In genomic region chr5:547086-547924, GRCh38 we compare ENCODE assay signal across 16 cellular contexts. TPM values are rescaled to one million over a fixed set of nuclear protein-coding genes. Genes with fewer than 3 reads are reported as not detected.
DNase-seq lines count a peak whose midpoint lies in the region; ATAC-seq, FAIRE-seq and TF ChIP-seq lines count a peak whose summit lies in the region.
"Had no signal": no experiment of that assay in that cellular context is flagged by ENCODE, and none has a peak within 500 bp of the region (broad histone marks: within the 10 kb centered on the region; RNA-seq: fewer than 3 reads in every experiment).

No MANE protein-coding gene starts in this region.

- CTCF ChIA-PET in HepG2 (lab: Yijun Ruan, JAX; ENCODE audit: low intra/inter-chr PET ratio, low total read pairs) = no interaction called here

- POLR2A ChIA-PET in HepG2 (lab: Yijun Ruan, JAX) = no interaction called here

- no peak for TF ChIP-seq RAD21 in HepG2 (CRISPR knock-in tag; IDR thresholded peaks at IDR 0.05)

- intact Hi-C loops in Right ventricle myocardium inferior (cut with DNase I) = no loop called here
- intact Hi-C loops in HepG2 (cut with micrococcal nuclease; ENCODE audit: unreplicated experiment) = no loop called here
- intact Hi-C loops in upper lobe of right lung (cut with DNase I) = no loop called here

- no peak overlapping the region for H2AFZ ChIP-seq in HepG2 (ENCODE audit: low read length)

- H3K9me3 ChIP-seq in right atrium auricular region (peaks cover 0 to 8% of the 10 kb centered on the region in 2 donors), HepG2 (ENCODE audit: low read length) (no peaks in the 10 kb centered on the region), upper lobe of right lung (no peaks in the 10 kb centered on the region)

- BruUV-seq in HepG2 (replicated peaks; lab: Mats Ljungman, UMichigan) = no TSS peak

- no peaks in the 10 kb centered on the region for H3K79me2 ChIP-seq in HepG2 (ENCODE audit: insufficient read depth, low read length)

- TF ChIP-seq CTCF in right atrium auricular region (IDR thresholded peaks at IDR 0.05) = no peak
- TF ChIP-seq CTCF in epithelial cell of esophagus (IDR thresholded peaks at IDR 0.05; ENCODE audit: insufficient read depth, low read depth, low read length, missing control alignments) = no peak
- TF ChIP-seq CTCF in HepG2 (CRISPR knock-in tag; IDR thresholded peaks at IDR 0.05) = no peak
- TF ChIP-seq CTCF in upper lobe of right lung (IDR thresholded peaks at IDR 0.05) = no peak

- TF ChIP-seq POLR2A in HepG2 (IDR thresholded peaks at IDR 0.05; ENCODE audit: insufficient read depth in 1 of 2, low read depth in 2 of 2, low read length in 2 of 2) = no peak

- H3K36me3 ChIP-seq in right atrium auricular region = no peaks in the 10 kb centered on the region
- H3K36me3 ChIP-seq in HepG2 (replicated peaks in 1 of 2; ENCODE audit: control insufficient read depth in 1 of 2, insufficient read depth in 2 of 2, low read length in 2 of 2) = no peaks in the 10 kb centered on the region
- H3K36me3 ChIP-seq in upper lobe of right lung = no peaks in the 10 kb centered on the region

- no peak overlapping the region for H3K4me2 ChIP-seq in HepG2 (ENCODE audit: low read depth, low read length)

- H3K27me3 ChIP-seq in right atrium auricular region = no peaks in the 10 kb centered on the region
- peaks cover 17 to 49% of the 10 kb centered on the region in 2 experiments; a peak in 4 of 5 replicates for H3K27me3 ChIP-seq in HepG2 (ENCODE audit: control insufficient read depth in 1 of 2, insufficient read depth in 2 of 2, low read length in 2 of 2)
- H3K27me3 ChIP-seq in upper lobe of right lung = peaks cover 47% of the 10 kb centered on the region

- H3K9ac ChIP-seq in HepG2 (ENCODE audit: insufficient read depth, low read depth, low read length) = no peak overlapping the region

- H3K4me1 ChIP-seq in right atrium auricular region = no peaks in the 10 kb centered on the region
- peaks cover 11% of the 10 kb centered on the region for H3K4me1 ChIP-seq in HepG2 (ENCODE audit: insufficient read depth, low read length)
- H3K4me1 ChIP-seq in upper lobe of right lung = no peaks in the 10 kb centered on the region

- peak; percentile 49 for DNase-seq in Right ventricle myocardium inferior (ENCODE audit: missing footprints)
- DNase-seq in right atrium auricular region (ENCODE audit: low spot score) = no peak
- DNase-seq in epithelial cell of esophagus (ENCODE audit: low read depth) = peak; percentile 25
- DNase-seq in HepG2 (ENCODE audit: low spot score) = no peak
- peak; percentile 54 for DNase-seq in upper lobe of right lung
- no peak for DNase-seq in NCI-H446 treated with DMSO at 0.1 percent for 48 hours (lab: John Stamatoyannopoulos, UW)
- no peak for DNase-seq in activated CD4-positive, alpha-beta T cell treated with anti-CD3 and anti-CD28 coated beads for 1 hour
- DNase-seq: activated B cell treated with CpG ODN at 0.5 μM for 24 hours, foreskin melanocyte, GOT3, MM.1S, NCI-H187 treated with DMSO at 0.1 percent for 48 hours, NCI-H345 had no signal

- H3K4me3 ChIP-seq in right atrium auricular region = no peak overlapping the region
- H3K4me3 ChIP-seq in epithelial cell of esophagus (ENCODE audit: low read length) = no peak overlapping the region
- H3K4me3 ChIP-seq in HepG2 (replicated peaks in 1 of 3; ENCODE audit: insufficient read depth in 1 of 3, low read depth in 2 of 3, low read length in 3 of 3) = no peak overlapping the region
- H3K4me3 ChIP-seq in upper lobe of right lung = no peak overlapping the region

- H3K27ac ChIP-seq in right atrium auricular region (no peak overlapping the region), HepG2 (ENCODE audit: extremely low read length, insufficient read depth, low read length) (no peak overlapping the region), upper lobe of right lung (no peak overlapping the region)

- H4K20me1 ChIP-seq in HepG2 (ENCODE audit: insufficient read depth, low read length) = no peaks in the 10 kb centered on the region

- ATAC-seq in Right ventricle myocardium inferior (no peak), HepG2 (peak; percentile 30; the same call in 2 of the 3 replicates), upper lobe of right lung (no peak), GM19324 (IDR thresholded peaks at IDR 0.05; ENCODE audit: low FRiP score, unreplicated experiment) (no peak)

- TF ChIP-seq EP300 in HepG2 (IDR thresholded peaks at IDR 0.05; ENCODE audit: low read depth in 2 of 2, low read length in 2 of 2) (no peak), HepG2 (CRISPR knock-in tag; IDR thresholded peaks at IDR 0.05; ENCODE audit: borderline replicate concordance) (no peak)

- in situ Hi-C loops in HepG2 (cut with HindIII; ENCODE audit: extremely low pct_ligation_motif_present, low pct_unique_long_range_greater_than_20kb) = no loop called here

- FAIRE-seq in HepG2 (lab: Jason Lieb, UNC) = no peak
- FAIRE-seq: colon, small intestine had no signal

- 20% methylated on average over 2 of the region's 22 CpGs for WGBS in HepG2 (ENCODE audit: low lambda C conversion rate)

TF ChIP-seq in HepG2, 621 proteins besides CTCF, POLR2A, EP300 and RAD21 (continues in another document):
- TF ChIP-seq ZXDC (CRISPR knock-in tag; IDR thresholded peaks at IDR 0.05) = no peak
- TF ChIP-seq HNRNPL (IDR thresholded peaks at IDR 0.05; ENCODE audit: low read depth, low read length) = no peak
- TF ChIP-seq RBM22 (optimal IDR thresholded peaks at IDR 0.05; ENCODE audit: low read length) = no peak
- no peak for TF ChIP-seq MED1 (CRISPR knock-in tag; IDR thresholded peaks at IDR 0.05)
- no peak for TF ChIP-seq ZNF639 (CRISPR knock-in tag; conservative IDR thresholded peaks at IDR 0.05)
- no peak for TF ChIP-seq ZNF589 (CRISPR knock-in tag; conservative IDR thresholded peaks at IDR 0.05)
- TF ChIP-seq SNAPC2 (CRISPR knock-in tag; IDR thresholded peaks at IDR 0.05) = no peak
- TF ChIP-seq HDAC6 (IDR thresholded peaks at IDR 0.05; ENCODE audit: low read depth, low read length) = no peak
- no peak for TF ChIP-seq ZNF670 (CRISPR knock-in tag; IDR thresholded peaks at IDR 0.05; ENCODE audit: borderline replicate concordance)

RNA-seq across cellular contexts. Expression of gene SLC9A3, which starts 23.1 kb away (rescaled TPM):
- 1.1 TPM for total RNA-seq in Right ventricle myocardium inferior
- 1 to 10 TPM; 1.8 to 2.3 TPM for total RNA-seq in right atrium auricular region
- total RNA-seq in HepG2 (2016; rRNA removed; fragmentation: Illumina TruSeq; extraction: Trizol) = 1.2 and 1.8 TPM in 2 replicates
- 0.30 and 0.35 TPM in 2 replicates for total RNA-seq in HepG2 (2016; cell fraction: cytosol; rRNA removed; fragmentation: Illumina TruSeq; extraction: Trizol; ENCODE audit: low read depth)
- total RNA-seq in HepG2 (2016; cell fraction: insoluble cytoplasmic fraction; rRNA removed; fragmentation: Illumina TruSeq; extraction: Trizol) = 1.3 and 1.6 TPM in 2 replicates
- 1.5 and 1.9 TPM in 2 replicates for total RNA-seq in HepG2 (2016; cell fraction: membrane; rRNA removed; fragmentation: Illumina TruSeq; extraction: Trizol)
- total RNA-seq in HepG2 (2016; cell fraction: nucleus; rRNA removed; fragmentation: Illumina TruSeq; extraction: Trizol) = 1.1 and 1.2 TPM in 2 replicates
- polyA plus RNA-seq in HepG2 (2011; rRNA removed) = 1.5 and 1.9 TPM in 2 replicates
- 1.4 TPM in 2 replicates for polyA plus RNA-seq in HepG2 (2011; cell fraction: cytosol; rRNA removed)
- polyA plus RNA-seq in HepG2 (2011; cell fraction: nucleus; rRNA removed) = 2.2 and 2.4 TPM in 2 replicates
- polyA plus RNA-seq in HepG2 (2012) = 1.1 and 1.4 TPM in 2 replicates
- 0.37 and 0.43 TPM in 2 replicates for polyA plus RNA-seq in HepG2 (2016; cell fraction: cytosol; fragmentation: Illumina TruSeq; extraction: Trizol; ENCODE audit: low read depth)
- polyA plus RNA-seq in HepG2 (2016; cell fraction: insoluble cytoplasmic fraction; fragmentation: Illumina TruSeq; extraction: Trizol; ENCODE audit: low read depth) = 1.7 and 1.8 TPM in 2 replicates
- polyA plus RNA-seq in HepG2 (2016; cell fraction: membrane; fragmentation: Illumina TruSeq; extraction: Trizol; ENCODE audit: low read depth) = 1.4 and 1.6 TPM in 2 replicates
- polyA plus RNA-seq in HepG2 (2016; cell fraction: nucleus; fragmentation: Illumina TruSeq; extraction: Trizol; ENCODE audit: insufficient read depth, low read depth) = 1.9 and 2.4 TPM in 2 replicates
- 0.76 and 1.0 TPM in 2 replicates for polyA minus RNA-seq in HepG2 (2011; rRNA and poly(A)+ RNA removed; ENCODE audit: low replicate concordance)
- 0.35 and 0.49 TPM in 2 replicates for polyA minus RNA-seq in HepG2 (2011; cell fraction: cytosol; rRNA and poly(A)+ RNA removed)
- polyA minus RNA-seq in HepG2 (2011; cell fraction: nucleus; rRNA and poly(A)+ RNA removed) = 0.99 and 1.0 TPM in 2 replicates
- total RNA-seq in upper lobe of right lung = 1.0 TPM

Comparison
In these comparisons a context has a peak if more than half of its experiments do, and no peak if none do; other contexts are left out.
1. DNase-seq: peak in Right ventricle myocardium inferior (single experiment), epithelial cell of esophagus (single experiment) and upper lobe of right lung (single experiment); none in right atrium auricular region (single experiment), HepG2 (single experiment), NCI-H446 treated with DMSO at 0.1 percent for 48 hours (single experiment) and activated CD4-positive, alpha-beta T cell treated with anti-CD3 and anti-CD28 coated beads for 1 hour (single experiment).